In genomic region chr1:243917177-243917862, GRCh38 we compare ENCODE assay signal across 9 cellular contexts.
DNase-seq lines count a peak whose midpoint lies in the region; ATAC-seq, FAIRE-seq and TF ChIP-seq lines count a peak whose summit lies in the region.
"Had no signal": no experiment of that assay in that cellular context is flagged by ENCODE, and none has a peak within 500 bp of the region (broad histone marks: within the 10 kb centered on the region; RNA-seq: fewer than 3 reads in every experiment).

No MANE protein-coding gene starts in this region.

- no peak for FAIRE-seq in bronchial epithelial cell (lab: Jason Lieb, UNC)

- TF ChIP-seq CTCF in bronchial epithelial cell (IDR thresholded peaks at IDR 0.05; ENCODE audit: insufficient read depth, low read length, severe bottlenecking) (no peak), sigmoid colon (IDR thresholded peaks at IDR 0.05) (no peak)

- peak overlapping the region in 3 of 4 donors; percentile 18 to 51 (median 48) for H3K27ac ChIP-seq in sigmoid colon

- 2 to 8% methylated on average over 58 of the region's 58 CpGs for WGBS in sigmoid colon, 2 donors

- H3K9me3 ChIP-seq in sigmoid colon = no peaks in the 10 kb centered on the region

- no peak for ATAC-seq in GM18873 (IDR thresholded peaks at IDR 0.05; ENCODE audit: low FRiP score, unreplicated experiment)

- peaks cover 0 to 15% (median 9%) of the 10 kb centered on the region in 4 donors for H3K4me1 ChIP-seq in sigmoid colon

- no peak for TF ChIP-seq POLR2A in sigmoid colon (IDR thresholded peaks at IDR 0.05)

- peak; percentile 24 to 39 for DNase-seq in activated CD4-positive, alpha-beta T cell treated with anti-CD3 and anti-CD28 coated beads for 4 hours
- no peak for DNase-seq in activated CD4-positive, alpha-beta T cell treated with anti-CD3 and anti-CD28 coated beads, Interleukin-2, amount 50 U/mL, for 1 hour
- peak; percentile 17 for DNase-seq in SK-MEL-5 (ENCODE audit: low read depth, low spot score)
- DNase-seq in bronchial epithelial cell (ENCODE audit: low read depth) = peak; percentile 55
- peak; percentile 63 for DNase-seq in iPS-NIHi7 (ENCODE audit: extremely low spot score)
- DNase-seq in sigmoid colon = peak; percentile 71
- no peak for DNase-seq in DMS79 (lab: John Stamatoyannopoulos, UW)
- DNase-seq: DND-41 had no signal

- H3K36me3 ChIP-seq in bronchial epithelial cell (ENCODE audit: control insufficient read depth, insufficient read depth, low read length) (no peaks in the 10 kb centered on the region), sigmoid colon (no peaks in the 10 kb centered on the region)

- intact Hi-C loops in sigmoid colon (cut with DNase I) = loop anchor here (5.0 kb wide), 1 partner anchor 130 kb away; no protein-coding TSS in a partner anchor

- TF ChIP-seq EP300 in sigmoid colon (IDR thresholded peaks at IDR 0.05) = no peak

- H3K4me3 ChIP-seq in bronchial epithelial cell (ENCODE audit: low read depth, low read length) (peak overlapping the region; percentile 19), sigmoid colon (peak overlapping the region; percentile 26 to 55 (median 42))

- H3K27me3 ChIP-seq in bronchial epithelial cell (ENCODE audit: control insufficient read depth, insufficient read depth, low read length) = no peaks in the 10 kb centered on the region
- peaks cover 0 to 16% (median 4%) of the 10 kb centered on the region in 3 donors for H3K27me3 ChIP-seq in sigmoid colon

- in situ Hi-C loops in SK-MEL-5 (cut with HindIII; ENCODE audit: low pct_unique_long_range_greater_than_20kb, low sequenced_read_pairs) = no loop called here

Comparison
In these comparisons a context has a peak if more than half of its experiments do, and no peak if none do; other contexts are left out.
1. DNase-seq: peak in activated CD4-positive, alpha-beta T cell treated with anti-CD3 and anti-CD28 coated beads for 4 hours (2 of 2), SK-MEL-5 (single experiment), bronchial epithelial cell (single experiment), iPS-NIHi7 (single experiment) and sigmoid colon (single experiment); none in activated CD4-positive, alpha-beta T cell treated with anti-CD3 and anti-CD28 coated beads, Interleukin-2, amount 50 U/mL, for 1 hour (single experiment) and DMS79 (single experiment).